10 cellular contexts compared by ENCODE assay signal in the genomic region with DNA sequence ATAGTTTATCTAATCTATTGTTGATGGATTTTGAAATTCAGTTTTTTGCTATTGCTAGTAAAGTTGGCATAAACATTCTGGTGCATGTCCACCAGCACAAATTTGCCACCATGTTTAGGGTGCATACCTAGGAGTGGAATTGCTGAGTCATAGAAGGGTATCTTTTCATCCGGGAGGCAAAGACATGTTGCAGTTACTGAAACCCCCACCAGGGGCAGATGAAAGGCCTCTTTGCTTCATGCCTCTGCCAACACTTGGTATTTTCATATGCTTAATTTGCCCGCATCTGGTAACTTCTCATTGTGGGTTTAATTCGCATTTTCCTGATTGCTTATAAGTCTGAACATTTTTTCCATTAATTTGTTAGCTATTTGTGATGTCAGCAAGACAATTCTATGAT. TPM values are rescaled to one million over a fixed set of nuclear protein-coding genes. Genes with fewer than 3 reads are reported as not detected.
A peak's percentile ranks its signal among the peaks of the same experiment; 100 is the strongest.
DNase-seq lines count a peak whose midpoint lies in the region; TF ChIP-seq lines count a peak whose summit lies in the region.
"Had no signal": no experiment of that assay in that cellular context is flagged by ENCODE, and none has a peak within 500 bp of the region (broad histone marks: within the 10 kb centered on the region; RNA-seq: fewer than 3 reads in every experiment).

No MANE protein-coding gene starts in this region.

- no peak overlapping the region for H3K9ac ChIP-seq in OCI-LY1 (ENCODE audit: low read length)

- H3K79me2 ChIP-seq in OCI-LY1 (ENCODE audit: insufficient read depth, low read length), result no peaks in the 10 kb centered on the region

- H3K9me2 ChIP-seq in OCI-LY1 (ENCODE audit: low read depth, low read length), result no peaks in the 10 kb centered on the region

- no peaks in the 10 kb centered on the region for H4K20me1 ChIP-seq in OCI-LY1 (ENCODE audit: insufficient read depth, low read length)

- H3K4me2 ChIP-seq in OCI-LY1 (ENCODE audit: low read length), result no peak overlapping the region

- H3K4me3 ChIP-seq in BJ (ENCODE audit: low read depth, low read length) (no peak overlapping the region), GM12875 (ENCODE audit: low read depth, low read length) (no peak overlapping the region), OCI-LY1 (ENCODE audit: low read depth, low read length, poor library complexity, severe bottlenecking) (no peak overlapping the region), fibroblast of mammary gland (ENCODE audit: control insufficient read depth, low read depth, low read length) (no peak overlapping the region)
- H3K4me3 ChIP-seq: SK-N-MC, upper lobe of right lung had no signal

- DNase-seq in BJ (ENCODE audit: low read depth) (no peak), fibroblast of mammary gland (ENCODE audit: low read depth) (no peak), NCI-H1694 treated with DMSO at 0.1 percent for 48 hours (lab: John Stamatoyannopoulos, UW) (no peak), AG08395 (ENCODE audit: low spot score) (no peak), NCI-H2081 (lab: John Stamatoyannopoulos, UW) (no peak), GDM1 (lab: John Stamatoyannopoulos, UW) (no peak)
- DNase-seq: upper lobe of right lung had no signal

- H2AFZ ChIP-seq in OCI-LY1 (ENCODE audit: low read length), result no peak overlapping the region

- no peak overlapping the region for H3K27ac ChIP-seq in OCI-LY1 (ENCODE audit: low read depth, low read length, poor library complexity, severe bottlenecking)
- H3K27ac ChIP-seq: SK-N-MC, upper lobe of right lung had no signal

- CTCF ChIA-PET in BJ (lab: Yijun Ruan, JAX), result no interaction called here

- H3K36me3 ChIP-seq in BJ (ENCODE audit: control insufficient read depth, insufficient read depth, low read length) (no peaks in the 10 kb centered on the region), OCI-LY1 (ENCODE audit: insufficient read depth, low read length) (no peaks in the 10 kb centered on the region)
- H3K36me3 ChIP-seq: upper lobe of right lung had no signal

- no peaks in the 10 kb centered on the region for H3K4me1 ChIP-seq in OCI-LY1 (ENCODE audit: insufficient read depth, low read length, severe bottlenecking)
- H3K4me1 ChIP-seq: upper lobe of right lung had no signal

- H3K27me3 ChIP-seq in BJ (ENCODE audit: control insufficient read depth, insufficient read depth, low read length), result no peaks in the 10 kb centered on the region
- H3K27me3 ChIP-seq in OCI-LY1 (ENCODE audit: insufficient read depth, low read length), result no peaks in the 10 kb centered on the region

- no peaks in the 10 kb centered on the region for H3F3A ChIP-seq in OCI-LY1 (ENCODE audit: insufficient read depth, low read length)

- no peaks in the 10 kb centered on the region for H3K9me3 ChIP-seq in OCI-LY1 (ENCODE audit: low read length)
- H3K9me3 ChIP-seq: upper lobe of right lung had no signal

- TF ChIP-seq CTCF in BJ (IDR thresholded peaks at IDR 0.05; ENCODE audit: insufficient read depth, low read depth, low read length) (0 out of 2 replicates have a peak, but pooled peaks have one; percentile 21), GM12875 (IDR thresholded peaks at IDR 0.05; ENCODE audit: borderline replicate concordance, insufficient read depth, low read depth, low read length) (peak; percentile 53; the same call in 1 of the 2 replicates), OCI-LY1 (IDR thresholded peaks at IDR 0.05; ENCODE audit: low read length) (peak; percentile 37; the same call in 1 of the 2 replicates), fibroblast of mammary gland (conservative IDR thresholded peaks at IDR 0.05; ENCODE audit: control insufficient read depth, insufficient read depth, low read depth, low read length) (peak; percentile 35)

- POLR2A ChIA-PET in BJ (lab: Charles Lee), result no interaction called here

RNA-seq across cellular contexts. Expression of a gene that starts 8.2 kb away (rescaled TPM):
- polyA plus RNA-seq in BJ (2011; rRNA removed), result 0.15 and 0.44 TPM in 2 replicates
- polyA minus RNA-seq in BJ (2011; rRNA and poly(A)+ RNA removed), result 0.05 and 0.82 TPM in 2 replicates
